In the genomic region with DNA sequence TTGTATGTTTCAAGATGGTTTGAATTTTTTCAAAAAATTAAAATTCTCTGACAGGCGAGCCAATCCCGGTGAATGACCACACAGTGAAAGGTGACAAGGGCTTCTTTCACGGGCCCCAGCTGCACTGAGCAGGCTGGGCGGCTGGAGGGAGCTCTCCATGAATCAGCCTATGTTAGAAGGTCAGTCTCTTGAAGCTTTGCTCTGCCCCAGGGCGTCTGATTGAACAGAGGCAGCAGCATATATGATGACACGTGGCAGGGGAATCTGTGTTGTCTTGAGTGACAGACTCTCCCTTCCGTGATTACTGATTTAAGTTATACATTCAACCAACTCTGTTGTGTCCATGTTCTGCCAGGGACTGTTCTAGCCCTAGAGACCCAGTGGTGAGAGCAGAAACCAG, we compare ENCODE assay signal across 24 cellular contexts. TPM values are rescaled to one million over a fixed set of nuclear protein-coding genes. Genes with fewer than 3 reads are reported as not detected.
A peak's percentile ranks its signal among the peaks of the same experiment; 100 is the strongest.
DNase-seq lines count a peak whose midpoint lies in the region; ATAC-seq and TF ChIP-seq lines count a peak whose summit lies in the region.
"Had no signal": no experiment of that assay in that cellular context is flagged by ENCODE, and none has a peak within 500 bp of the region (broad histone marks: within the 10 kb centered on the region; RNA-seq: fewer than 3 reads in every experiment).

No MANE protein-coding gene starts in this region.

- no peaks in the 10 kb centered on the region for H3K9me3 ChIP-seq in Panc1 (ENCODE audit: control insufficient read depth, insufficient read depth, low read depth, low read length)
- H3K9me3 ChIP-seq: sigmoid colon, thyroid gland had no signal

- H3K27ac ChIP-seq in Panc1 (ENCODE audit: low read length) (no peak overlapping the region), cingulate gyrus (ENCODE audit: low read depth, low read length) (peak overlapping the region; percentile 41)
- H3K27ac ChIP-seq: KMS-11, sigmoid colon, thyroid gland, VCaP had no signal

- peaks cover 10% of the 10 kb centered on the region for H3K27me3 ChIP-seq in Panc1 (ENCODE audit: control insufficient read depth, insufficient read depth, low read length)
- H3K27me3 ChIP-seq: sigmoid colon, thyroid gland had no signal

- no peak overlapping the region for H3K4me3 ChIP-seq in Panc1 (ENCODE audit: low read depth in 2 of 2, low read length in 2 of 2)
- H3K4me3 ChIP-seq: sigmoid colon, thyroid gland had no signal

- no peaks in the 10 kb centered on the region for H3K4me1 ChIP-seq in Panc1 (ENCODE audit: control insufficient read depth, insufficient read depth, low read length)
- H3K4me1 ChIP-seq: sigmoid colon, thyroid gland had no signal

- no peak for TF ChIP-seq CTCF in Panc1 (IDR thresholded peaks at IDR 0.05)

- in situ Hi-C loops in Panc1 (cut with HindIII; ENCODE audit: low pct_unique_long_range_greater_than_20kb, low sequenced_read_pairs) = no loop called here

- intact Hi-C loops in Panc1 (cut with micrococcal nuclease; ENCODE audit: unreplicated experiment) = no loop called here
- intact Hi-C loops in Right ventricle myocardium superior (cut with DNase I) = no loop called here

- ATAC-seq in Panc1 (peak; percentile 57), Right ventricle myocardium superior (ENCODE audit: poor library complexity) (no peak)
- ATAC-seq: left colon, Right ventricle myocardium inferior had no signal

- BruUV-seq in Panc1 (replicated peaks; lab: Mats Ljungman, UMichigan) = no TSS peak

- DNase-seq in Panc1 (ENCODE audit: low read depth, low spot score) = no peak
- DNase-seq in hypothalamus (lab: John Stamatoyannopoulos, UW) = peak in 27 of 51 donors; percentile 5 to 67 (median 29)
- DNase-seq in superior temporal gyrus (ENCODE audit: extremely low spot score) = peak; percentile 74
- no peak for DNase-seq in Right ventricle myocardium superior
- no peak for DNase-seq in NCI-H526 (lab: John Stamatoyannopoulos, UW)
- no peak for DNase-seq in HPDE6-E6E7 (ENCODE audit: extremely low spot score)
- DNase-seq: ACHN; activated CD4-positive, alpha-beta T cell treated with anti-CD3 and anti-CD28 coated beads for 4 hours; activated naive CD8-positive, alpha-beta T cell treated with anti-CD3 and anti-CD28 coated beads for 36 hours; activated T-cell treated with anti-CD3 and anti-CD28 coated beads for 4 hours; DMS53; GDM1; HCEC 1CT; left colon; NCI-H1436 treated with DMSO at 0.1 percent for 48 hours; NCI-H446 treated with DMSO at 0.1 percent for 48 hours; sigmoid colon; stimulated activated CD4-positive, alpha-beta T cell treated with anti-CD3 and anti-CD28 coated beads, Interleukin-15, amount 100 ng/mL, for 24 hours; stimulated activated naive CD4-positive, alpha-beta T cell treated with Interleukin-2 at 50 U/mL for 16 hours; thyroid gland had no signal

- no peaks in the 10 kb centered on the region for H3K36me3 ChIP-seq in Panc1 (ENCODE audit: control insufficient read depth, insufficient read depth, low read length)
- H3K36me3 ChIP-seq: sigmoid colon, thyroid gland had no signal

- POLR2A ChIA-PET in Panc1 (lab: Charles Lee) = no interaction called here

- CTCF ChIA-PET in Panc1 (lab: Charles Lee) = no interaction called here

RNA-seq across cellular contexts. Expression of a gene that starts 51.5 kb away (rescaled TPM):
- 14.9 TPM for total RNA-seq in Panc1 (2021; ENCODE audit: unreplicated experiment)
- polyA plus RNA-seq in Panc1 (2012; ENCODE audit: insufficient read length) = 14.9 TPM
- 2.5 TPM for total RNA-seq in Right ventricle myocardium superior

Comparison
In these comparisons a context has a peak if more than half of its experiments do, and no peak if none do; other contexts are left out.
1. DNase-seq: peak in hypothalamus (27 of 51) and superior temporal gyrus (single experiment); none in Panc1 (single experiment), Right ventricle myocardium superior (single experiment), NCI-H526 (0 of 2) and HPDE6-E6E7 (single experiment).